Comparison of ENCODE assay signal across 20 cellular contexts in the genomic region with DNA sequence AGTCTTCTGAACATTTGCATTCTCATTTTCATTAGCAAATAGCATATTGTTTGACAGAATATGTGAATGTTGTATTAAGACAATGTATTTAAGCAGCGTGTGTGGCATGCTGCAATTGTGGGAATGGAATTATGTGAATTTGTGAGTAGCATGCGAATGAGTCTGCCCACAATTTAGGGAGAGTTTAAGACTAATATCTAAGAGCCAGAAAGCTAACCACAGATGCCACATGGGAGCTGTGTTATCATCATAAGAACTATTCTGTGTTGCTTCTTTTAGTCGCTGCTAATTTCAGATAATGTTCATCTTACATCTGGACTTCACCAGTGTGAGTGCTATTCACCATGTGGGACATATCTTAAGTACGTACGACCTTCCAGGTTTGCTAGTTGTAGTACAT.
"Had no signal": no experiment of that assay in that cellular context is flagged by ENCODE, and none has a peak within 500 bp of the region (broad histone marks: within the 10 kb centered on the region; RNA-seq: fewer than 3 reads in every experiment).

No MANE protein-coding gene starts in this region.

- H3K9me3 ChIP-seq: adrenal gland, esophagus squamous epithelium, neutrophil, SJCRH30, suprapubic skin had no signal

- H3K36me3 ChIP-seq: adrenal gland, esophagus squamous epithelium, neutrophil, SJCRH30, suprapubic skin had no signal

- H3K9me3 Mint-ChIP-seq: activated CD4-positive, alpha-beta T cell treated with anti-CD3 and anti-CD28 coated beads, Interleukin-2, amount 10 ng/mL, durations not matched to agents 7 days and 5 days; activated T-helper 2 cell treated with anti-CD3 and anti-CD28 coated beads, Interferon-gamma antibody, Interleukin-2, Interleukin-4, amounts not matched to agents 10 μg/mL and 5 μg/mL and 100 μg/mL, durations not matched to agents 14 hours and 24 hours and 36 hours; naive thymus-derived CD8-positive, alpha-beta T cell; type B pancreatic cell; WTC11 had no signal

- H3K27me3 Mint-ChIP-seq: activated CD4-positive, alpha-beta T cell treated with anti-CD3 and anti-CD28 coated beads, Interleukin-2, amount 10 ng/mL, durations not matched to agents 7 days and 5 days; type B pancreatic cell had no signal

- H3K4me1 Mint-ChIP-seq: activated CD4-positive, alpha-beta T cell treated with anti-CD3 and anti-CD28 coated beads, Interleukin-2, amount 10 ng/mL, durations not matched to agents 7 days and 5 days; naive thymus-derived CD8-positive, alpha-beta T cell had no signal

- H3K27ac ChIP-seq: adrenal gland, esophagus squamous epithelium, neutrophil, SJCRH30, suprapubic skin had no signal

- H3K4me3 ChIP-seq: adrenal gland, esophagus squamous epithelium, lung, SJCRH30, suprapubic skin had no signal

- H3K27ac Mint-ChIP-seq: activated CD4-positive, alpha-beta T cell treated with anti-CD3 and anti-CD28 coated beads, Interleukin-2, amount 10 ng/mL, durations not matched to agents 7 days and 5 days; activated T-helper 2 cell treated with anti-CD3 and anti-CD28 coated beads, Interferon-gamma antibody, Interleukin-2, Interleukin-4, amounts not matched to agents 10 μg/mL and 5 μg/mL and 100 μg/mL, durations not matched to agents 14 hours and 24 hours and 36 hours; naive thymus-derived CD8-positive, alpha-beta T cell; type B pancreatic cell; WTC11 had no signal

- H3K36me3 Mint-ChIP-seq: naive thymus-derived CD8-positive, alpha-beta T cell; type B pancreatic cell; WTC11 had no signal

- H3K4me3 Mint-ChIP-seq: activated CD4-positive, alpha-beta T cell treated with anti-CD3 and anti-CD28 coated beads, Interleukin-2, amount 10 ng/mL, durations not matched to agents 7 days and 5 days; naive thymus-derived CD8-positive, alpha-beta T cell; type B pancreatic cell; WTC11 had no signal

- DNase-seq: activated CD4-positive, alpha-beta T cell treated with anti-CD3 and anti-CD28 coated beads, Interleukin-2, amount 10 ng/mL, durations not matched to agents 7 days and 5 days; activated naive CD4-positive, alpha-beta T cell treated with anti-CD3 and anti-CD28 coated beads, Interleukin-2, amount 50 U/mL, for 16 hours; activated T-cell treated with anti-CD3 and anti-CD28 coated beads for 4 hours; adrenal gland; esophagus squamous epithelium; hypothalamus; kidney glomerular epithelial cell; midbrain; naive thymus-derived CD8-positive, alpha-beta T cell; right cardiac atrium; SJCRH30; stimulated activated CD4-positive, alpha-beta T cell treated with anti-CD3 and anti-CD28 coated beads, Interleukin-2, amount 100 ng/mL, for 24 hours; stimulated activated naive CD4-positive, alpha-beta T cell; T1000 had no signal

- ATAC-seq: naive thymus-derived CD8-positive, alpha-beta T cell; WTC11 had no signal

- H3K4me1 ChIP-seq: esophagus squamous epithelium, SJCRH30, suprapubic skin had no signal

- H3K27me3 ChIP-seq: adrenal gland, esophagus squamous epithelium, neutrophil, SJCRH30, suprapubic skin had no signal
